ENCODE assay signal across 28 cellular contexts in genomic region chr5:135890296-135890695, GRCh38. TPM values are rescaled to one million over a fixed set of nuclear protein-coding genes. Genes with fewer than 3 reads are reported as not detected.
"Had no signal": no experiment of that assay in that cellular context is flagged by ENCODE, and none has a peak within 500 bp of the region (broad histone marks: within the 10 kb centered on the region; RNA-seq: fewer than 3 reads in every experiment).

No MANE protein-coding gene starts in this region.

- H3K27ac ChIP-seq: body of pancreas, cardiac muscle cell, foreskin keratinocyte, parathyroid adenoma, tibial artery, WERI-Rb-1 had no signal

- H3K9ac ChIP-seq: parathyroid adenoma had no signal

- H3K4me3 ChIP-seq: body of pancreas, cardiac muscle cell, tibial artery had no signal

- H3K9me3 ChIP-seq: body of pancreas, tibial artery had no signal

- H3K79me2 ChIP-seq: parathyroid adenoma had no signal

- H3K27me3 ChIP-seq: body of pancreas had no signal

- DNase-seq: activated CD4-positive, CD25-positive, alpha-beta regulatory T cell treated with anti-CD3 and anti-CD28 coated beads, Interleukin-2, amount 50 U/mL, for 72 hours; activated gamma-delta T cell; activated naive CD4-positive, alpha-beta T cell treated with anti-CD3 and anti-CD28 coated beads, Interleukin-2, amount 50 U/mL, for 16 hours; anterior cingulate cortex; body of pancreas; effector CD4-positive, alpha-beta T cell; foreskin keratinocyte; immature natural killer cell; mesenchymal stem cell; nephron progenitor cell; small intestine; tibial artery; WERI-Rb-1 had no signal

- H3K36me3 ChIP-seq: cardiac muscle cell, tibial artery, WERI-Rb-1 had no signal

- ATAC-seq: body of pancreas, foreskin keratinocyte, left lobe of liver, sciatic nerve had no signal

- H2AFZ ChIP-seq: parathyroid adenoma had no signal

- H3K4me1 ChIP-seq: foreskin keratinocyte, parathyroid adenoma had no signal

RNA-seq across cellular contexts. Expression of gene IL9, which starts 5.3 kb away (rescaled TPM):
- total RNA-seq: activated CD4-positive, alpha-beta T cell treated with anti-CD3 and anti-CD28 coated beads, Interleukin-2, amount 10 ng/mL, durations not matched to agents 7 days and 5 days; activated CD8-positive, alpha-beta memory T cell treated with anti-CD3 and anti-CD28 coated beads, Interleukin-2, amount 10 ng/mL, durations not matched to agents 7 days and 5 days; activated CD8-positive, alpha-beta T cell treated with anti-CD3 and anti-CD28 coated beads for 36 hours; body of pancreas; cardiac muscle cell; chondrocyte; epithelial cell of proximal tubule; foreskin keratinocyte; glomerular endothelial cell; kidney epithelial cell; left lobe of liver; mononuclear cell; pulmonary artery endothelial cell; sciatic nerve; urinary bladder had no signal

RNA-seq across cellular contexts. Expression of gene SLC25A48, which starts 55.8 kb away (rescaled TPM):
- total RNA-seq: activated CD4-positive, alpha-beta T cell treated with anti-CD3 and anti-CD28 coated beads, Interleukin-2, amount 10 ng/mL, durations not matched to agents 7 days and 5 days; activated CD8-positive, alpha-beta memory T cell treated with anti-CD3 and anti-CD28 coated beads, Interleukin-2, amount 10 ng/mL, durations not matched to agents 7 days and 5 days; activated CD8-positive, alpha-beta T cell treated with anti-CD3 and anti-CD28 coated beads for 36 hours; activated T-helper 1 cell treated with anti-CD3 and anti-CD28 coated beads, Interleukin-12 subunit alpha, Interleukin-12 subunit beta, Interleukin-2, Interleukin-4 antibody, amounts not matched to agents 30 ng/mL and 10 ng/mL and 1 ng/mL, durations not matched to agents 14 hours and 24 hours and 36 hours; chondrocyte; epithelial cell of proximal tubule; foreskin keratinocyte; glomerular endothelial cell; kidney epithelial cell; mononuclear cell; pulmonary artery endothelial cell had no signal
